In genomic region chr1:8780405-8780804, GRCh38 we compare ENCODE assay signal across 16 cellular contexts. TPM values are rescaled to one million over a fixed set of nuclear protein-coding genes. Genes with fewer than 3 reads are reported as not detected.
DNase-seq lines count a peak whose midpoint lies in the region; ATAC-seq and TF ChIP-seq lines count a peak whose summit lies in the region.
"Had no signal": no experiment of that assay in that cellular context is flagged by ENCODE, and none has a peak within 500 bp of the region (broad histone marks: within the 10 kb centered on the region; RNA-seq: fewer than 3 reads in every experiment).

No MANE protein-coding gene starts in this region.

- no peaks in the 10 kb centered on the region for H3K9me3 ChIP-seq in DOHH2 (ENCODE audit: control insufficient read depth, insufficient read depth, low read length)
- H3K9me3 ChIP-seq: HAP-1 had no signal

- ATAC-seq in GM23338, result no peak
- ATAC-seq in HG02642 (IDR thresholded peaks at IDR 0.05; ENCODE audit: poor library complexity, unreplicated experiment), result no peak
- ATAC-seq: Panc1 had no signal

- no peak overlapping the region for H3K4me3 Mint-ChIP-seq in GM23338
- H3K4me3 Mint-ChIP-seq: CD14-positive monocyte had no signal

- peaks cover 5% of the 10 kb centered on the region; the same call in 1 of the 2 replicates for H3K36me3 ChIP-seq in DOHH2 (ENCODE audit: control insufficient read depth, low read length)
- no peaks in the 10 kb centered on the region for H3K36me3 ChIP-seq in GM23338 (ENCODE audit: insufficient read depth)
- H3K36me3 ChIP-seq: HAP-1 had no signal

- no peak for TF ChIP-seq CTCF in DOHH2 (IDR thresholded peaks at IDR 0.05; ENCODE audit: low read depth, low read length, poor library complexity, severe bottlenecking)
- TF ChIP-seq CTCF in GM23338 (conservative IDR thresholded peaks at IDR 0.05; ENCODE audit: low read depth in 2 of 2), result no peak

- H3K9me2 ChIP-seq in DOHH2 (replicated peaks; ENCODE audit: control insufficient read depth, low read length), result no peaks in the 10 kb centered on the region
- no peaks in the 10 kb centered on the region for H3K9me2 ChIP-seq in GM23338 (ENCODE audit: insufficient read depth)

- H3F3A ChIP-seq in DOHH2 (ENCODE audit: control insufficient read depth, insufficient read depth) (no peaks in the 10 kb centered on the region), GM23338 (replicated peaks; ENCODE audit: low read depth) (no peaks in the 10 kb centered on the region)

- H3K4me2 ChIP-seq in DOHH2 (ENCODE audit: low read length) (peak overlapping the region; percentile 54), GM23338 (no peak overlapping the region)

- no peak overlapping the region for H3K27ac ChIP-seq in DOHH2 (ENCODE audit: low read depth, low read length)
- H3K27ac ChIP-seq in GM23338 (ENCODE audit: low read depth), result peak overlapping the region; percentile 60; the same call in 1 of the 2 replicates

- H3K9me3 Mint-ChIP-seq in GM23338, result no peaks in the 10 kb centered on the region
- H3K9me3 Mint-ChIP-seq: CD14-positive monocyte had no signal

- no peak for DNase-seq in GM23338 (ENCODE audit: low spot score)
- peak; percentile 60 for DNase-seq in cerebellar cortex (ENCODE audit: low spot score)
- DNase-seq in myocyte (ENCODE audit: low read depth), result peak; percentile 10
- no peak for DNase-seq in T-helper 9 cell
- DNase-seq in DMS153 (lab: John Stamatoyannopoulos, UW), result no peak
- no peak for DNase-seq in NCI-H2227 (lab: John Stamatoyannopoulos, UW; ENCODE audit: unreplicated experiment)
- DNase-seq: COR-L47, NCI-H1417 treated with DMSO at 0.1 percent for 48 hours, NCI-H2029 treated with DMSO at 0.1 percent for 48 hours, NCI-H2227 treated with DMSO at 0.1 percent for 48 hours, NCI-H524 treated with DMSO at 0.1 percent for 48 hours had no signal

- H3K4me1 Mint-ChIP-seq in GM23338, result peaks cover 28% of the 10 kb centered on the region

- H3K36me3 Mint-ChIP-seq in GM23338 (ENCODE audit: low read depth), result no peaks in the 10 kb centered on the region
- H3K36me3 Mint-ChIP-seq: CD14-positive monocyte had no signal

- H3K79me2 ChIP-seq in DOHH2 (ENCODE audit: control insufficient read depth, low read length) (peaks cover 68% of the 10 kb centered on the region), GM23338 (replicated peaks; ENCODE audit: insufficient read depth) (peaks cover 96% of the 10 kb centered on the region)

- no peak overlapping the region for H2AFZ ChIP-seq in GM23338

- H3K27me3 Mint-ChIP-seq in GM23338 (ENCODE audit: insufficient read depth, low read depth, poor library complexity), result no peaks in the 10 kb centered on the region

- H3K4me3 ChIP-seq in DOHH2 (ENCODE audit: low read length) (0 out of 2 replicates have a peak overlapping the region, but pooled peaks have one; percentile 5), GM23338 (no peak overlapping the region)
- H3K4me3 ChIP-seq: HAP-1 had no signal

- H3K4me1 ChIP-seq in DOHH2 (ENCODE audit: control insufficient read depth, low read length) (peaks cover 38% of the 10 kb centered on the region), GM23338 (ENCODE audit: insufficient read depth) (peaks cover 26% of the 10 kb centered on the region)
- H3K4me1 ChIP-seq: HAP-1 had no signal

- no peak overlapping the region for H3K27ac Mint-ChIP-seq in GM23338
- H3K27ac Mint-ChIP-seq: CD14-positive monocyte had no signal

- H3K27me3 ChIP-seq in DOHH2 (ENCODE audit: control insufficient read depth, low read length), result no peaks in the 10 kb centered on the region
- no peaks in the 10 kb centered on the region for H3K27me3 ChIP-seq in GM23338 (ENCODE audit: insufficient read depth)

- H4K20me1 ChIP-seq in DOHH2 (ENCODE audit: control insufficient read depth, insufficient read depth, low read depth, low read length) (peaks cover 5% of the 10 kb centered on the region; the same call in 1 of the 2 replicates), GM23338 (replicated peaks; ENCODE audit: insufficient read depth) (peaks cover 42% of the 10 kb centered on the region)

TF ChIP-seq in GM23338, 12 proteins besides CTCF, POLR2A, EP300 and RAD21 (continues in another document):
- TF ChIP-seq EZH2phosphoT487 (IDR thresholded peaks at IDR 0.05; ENCODE audit: unreplicated experiment) (no peak), POLR2AphosphoS5 (IDR thresholded peaks at IDR 0.05; ENCODE audit: low read depth) (no peak), JUNB (IDR thresholded peaks at IDR 0.05; ENCODE audit: unreplicated experiment) (no peak), NANOG (IDR thresholded peaks at IDR 0.05; ENCODE audit: borderline replicate concordance) (no peak), STAT1 (IDR thresholded peaks at IDR 0.05; ENCODE audit: unreplicated experiment) (no peak), ZNF114 (CRISPR knock-in tag; IDR thresholded peaks at IDR 0.05) (no peak), ZNF331 (CRISPR knock-in tag; IDR thresholded peaks at IDR 0.05; ENCODE audit: low read depth) (no peak), EZH2 (IDR thresholded peaks at IDR 0.05; ENCODE audit: low read depth, unreplicated experiment) (no peak)
- TF ChIP-seq, protein P1, sequence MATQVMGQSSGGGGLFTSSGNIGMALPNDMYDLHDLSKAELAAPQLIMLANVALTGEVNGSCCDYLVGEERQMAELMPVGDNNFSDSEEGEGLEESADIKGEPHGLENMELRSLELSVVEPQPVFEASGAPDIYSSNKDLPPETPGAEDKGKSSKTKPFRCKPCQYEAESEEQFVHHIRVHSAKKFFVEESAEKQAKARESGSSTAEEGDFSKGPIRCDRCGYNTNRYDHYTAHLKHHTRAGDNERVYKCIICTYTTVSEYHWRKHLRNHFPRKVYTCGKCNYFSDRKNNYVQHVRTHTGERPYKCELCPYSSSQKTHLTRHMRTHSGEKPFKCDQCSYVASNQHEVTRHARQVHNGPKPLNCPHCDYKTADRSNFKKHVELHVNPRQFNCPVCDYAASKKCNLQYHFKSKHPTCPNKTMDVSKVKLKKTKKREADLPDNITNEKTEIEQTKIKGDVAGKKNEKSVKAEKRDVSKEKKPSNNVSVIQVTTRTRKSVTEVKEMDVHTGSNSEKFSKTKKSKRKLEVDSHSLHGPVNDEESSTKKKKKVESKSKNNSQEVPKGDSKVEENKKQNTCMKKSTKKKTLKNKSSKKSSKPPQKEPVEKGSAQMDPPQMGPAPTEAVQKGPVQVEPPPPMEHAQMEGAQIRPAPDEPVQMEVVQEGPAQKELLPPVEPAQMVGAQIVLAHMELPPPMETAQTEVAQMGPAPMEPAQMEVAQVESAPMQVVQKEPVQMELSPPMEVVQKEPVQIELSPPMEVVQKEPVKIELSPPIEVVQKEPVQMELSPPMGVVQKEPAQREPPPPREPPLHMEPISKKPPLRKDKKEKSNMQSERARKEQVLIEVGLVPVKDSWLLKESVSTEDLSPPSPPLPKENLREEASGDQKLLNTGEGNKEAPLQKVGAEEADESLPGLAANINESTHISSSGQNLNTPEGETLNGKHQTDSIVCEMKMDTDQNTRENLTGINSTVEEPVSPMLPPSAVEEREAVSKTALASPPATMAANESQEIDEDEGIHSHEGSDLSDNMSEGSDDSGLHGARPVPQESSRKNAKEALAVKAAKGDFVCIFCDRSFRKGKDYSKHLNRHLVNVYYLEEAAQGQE (IDR thresholded peaks at IDR 0.05; ENCODE audit: unreplicated experiment), result no peak
- TF ChIP-seq, protein P2, sequence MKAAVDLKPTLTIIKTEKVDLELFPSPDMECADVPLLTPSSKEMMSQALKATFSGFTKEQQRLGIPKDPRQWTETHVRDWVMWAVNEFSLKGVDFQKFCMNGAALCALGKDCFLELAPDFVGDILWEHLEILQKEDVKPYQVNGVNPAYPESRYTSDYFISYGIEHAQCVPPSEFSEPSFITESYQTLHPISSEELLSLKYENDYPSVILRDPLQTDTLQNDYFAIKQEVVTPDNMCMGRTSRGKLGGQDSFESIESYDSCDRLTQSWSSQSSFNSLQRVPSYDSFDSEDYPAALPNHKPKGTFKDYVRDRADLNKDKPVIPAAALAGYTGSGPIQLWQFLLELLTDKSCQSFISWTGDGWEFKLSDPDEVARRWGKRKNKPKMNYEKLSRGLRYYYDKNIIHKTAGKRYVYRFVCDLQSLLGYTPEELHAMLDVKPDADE (IDR thresholded peaks at IDR 0.05), result no peak

RNA-seq across cellular contexts. Expression of gene RERE, which starts 37.0 kb away (rescaled TPM):
- 157 and 170 TPM in 2 replicates for total RNA-seq in GM23338 (2014; rRNA removed; shearing (Covaris generic))
- polyA plus RNA-seq in GM23338 (2016; fragmentation: Nextera tagmentation; extraction: Ambion mirVana), result 148 and 166 TPM in 2 replicates
- 17.4 and 25.2 TPM in 2 replicates for total RNA-seq in myocyte
- polyA plus RNA-seq in myocyte (2012), result 37.4 TPM

Comparison
In these comparisons a context has a peak if more than half of its experiments do, and no peak if none do; other contexts are left out.
1. DNase-seq: peak in cerebellar cortex (single experiment) and myocyte (single experiment); none in GM23338 (single experiment), T-helper 9 cell (single experiment), DMS153 (single experiment) and NCI-H2227 (single experiment).